Comparison of ENCODE assay signal across 12 cellular contexts in genomic region chr7:105493928-105494325, GRCh38. TPM values are rescaled to one million over a fixed set of nuclear protein-coding genes. Genes with fewer than 3 reads are reported as not detected.
DNase-seq lines count a peak whose midpoint lies in the region; ATAC-seq and TF ChIP-seq lines count a peak whose summit lies in the region.
"Had no signal": no experiment of that assay in that cellular context is flagged by ENCODE, and none has a peak within 500 bp of the region (broad histone marks: within the 10 kb centered on the region; RNA-seq: fewer than 3 reads in every experiment).

No MANE protein-coding gene starts in this region.

- H3K27me3 ChIP-seq in esophagus muscularis mucosa (no peaks in the 10 kb centered on the region), esophagus squamous epithelium (no peaks in the 10 kb centered on the region)

- TF ChIP-seq EP300 in esophagus muscularis mucosa (IDR thresholded peaks at IDR 0.05): no peak

- H3K27ac ChIP-seq in esophagus muscularis mucosa (replicated peaks in 1 of 4): peak overlapping the region; percentile 59 to 78 (median 72)
- H3K27ac ChIP-seq in esophagus squamous epithelium: peak overlapping the region in 1 of 4 donors; percentile 21

- intact Hi-C loops in esophagus muscularis mucosa (cut with DNase I) (no loop called here), esophagus squamous epithelium (cut with DNase I) (no loop called here)

- H3K4me1 ChIP-seq in esophagus muscularis mucosa (peaks cover 0 to 20% (median 12%) of the 10 kb centered on the region in 4 donors), esophagus squamous epithelium (peaks cover 0 to 14% (median 0%) of the 10 kb centered on the region in 3 donors)

- TF ChIP-seq CTCF in AG09309 (IDR thresholded peaks at IDR 0.05; ENCODE audit: control insufficient read depth, insufficient read depth, low read depth, low read length, missing control alignments) (no peak), esophagus muscularis mucosa (IDR thresholded peaks at IDR 0.05) (no peak), GM13976 (IDR thresholded peaks at IDR 0.05; ENCODE audit: borderline replicate concordance, control extremely low read depth, extremely low read depth, insufficient read depth, missing control alignments) (no peak), esophagus squamous epithelium (IDR thresholded peaks at IDR 0.05) (no peak)

- no peak overlapping the region for H3K4me3 ChIP-seq in AG09309 (ENCODE audit: control insufficient read depth, low read depth, low read length)
- H3K4me3 ChIP-seq in esophagus muscularis mucosa: peak overlapping the region; percentile 2 to 34 (median 22)
- H3K4me3 ChIP-seq in esophagus squamous epithelium: peak overlapping the region in 1 of 4 donors; percentile 19

- ATAC-seq in HG03378 (IDR thresholded peaks at IDR 0.05; ENCODE audit: unreplicated experiment): no peak
- ATAC-seq: activated T-helper 17 cell treated with anti-CD3 and anti-CD28 coated beads, Interleukin-2, amount 50 U/mL, for 72 hours had no signal

- H3K9me3 ChIP-seq in esophagus muscularis mucosa (no peaks in the 10 kb centered on the region), esophagus squamous epithelium (no peaks in the 10 kb centered on the region)

- TF ChIP-seq POLR2A in esophagus muscularis mucosa (IDR thresholded peaks at IDR 0.05; ENCODE audit: low read depth): no peak
- TF ChIP-seq POLR2A in esophagus squamous epithelium (IDR thresholded peaks at IDR 0.05): no peak

- DNase-seq in AG09309 (ENCODE audit: low read depth) (peak; percentile 85), NCI-H2227 (lab: John Stamatoyannopoulos, UW; ENCODE audit: unreplicated experiment) (peak; percentile 21), esophagus muscularis mucosa (ENCODE audit: extremely low spot score) (no peak), non-pigmented ciliary epithelial cell (ENCODE audit: low read depth) (peak; percentile 92), GM13976 (ENCODE audit: low spot score) (no peak), esophagus squamous epithelium (lab: John Stamatoyannopoulos, UW) (no peak), hypothalamus (lab: John Stamatoyannopoulos, UW) (no peak)
- DNase-seq: activated CD4-positive, alpha-beta T cell treated with anti-CD3 and anti-CD28 coated beads for 4 hours; NCI-H1694 treated with DMSO at 0.1 percent for 48 hours; right cardiac atrium had no signal

- H3K36me3 ChIP-seq in esophagus muscularis mucosa: peaks cover 0 to 6% (median 0%) of the 10 kb centered on the region in 4 donors
- H3K36me3 ChIP-seq in esophagus squamous epithelium: peaks cover 0 to 6% (median 0%) of the 10 kb centered on the region in 3 donors

- in situ Hi-C loops in GM13976 (cut with MboI; ENCODE audit: low sequenced_read_pairs, unreplicated experiment): no loop called here

- 47% methylated on average over 5 of the region's 5 CpGs for WGBS in esophagus muscularis mucosa
- WGBS in esophagus squamous epithelium, 2 donors: 74 to 90% methylated on average over 5 of the region's 5 CpGs

RNA-seq across cellular contexts. Expression of gene PUS7, which starts 28.1 kb away (rescaled TPM):
- 10 to 100 TPM in 3 of 4 donors, 1 to 10 TPM in 1; 7.1 to 22.9 (median 12.7) TPM for total RNA-seq in esophagus muscularis mucosa
- 10 to 100 TPM in 3 of 4 donors, 1 to 10 TPM in 1; 9.6 to 33.0 (median 23.1) TPM for total RNA-seq in esophagus squamous epithelium

RNA-seq across cellular contexts. Expression of gene RINT1, which starts 38.1 kb away (rescaled TPM):
- 10 to 100 TPM in 2 of 4 donors, 1 to 10 TPM in 2; 9.1 to 11.5 (median 9.8) TPM for total RNA-seq in esophagus muscularis mucosa
- 10 to 100 TPM in 3 of 4 donors, 1 to 10 TPM in 1; 7.8 to 17.1 (median 16.1) TPM for total RNA-seq in esophagus squamous epithelium

Comparison
In these comparisons a context has a peak if more than half of its experiments do, and no peak if none do; other contexts are left out.
1. DNase-seq: peak in AG09309 (single experiment), NCI-H2227 (single experiment) and non-pigmented ciliary epithelial cell (single experiment); none in esophagus muscularis mucosa (single experiment), GM13976 (single experiment), esophagus squamous epithelium (single experiment) and hypothalamus (0 of 51).